ENCODE assay signal across 1 cellular context in the genomic region with DNA sequence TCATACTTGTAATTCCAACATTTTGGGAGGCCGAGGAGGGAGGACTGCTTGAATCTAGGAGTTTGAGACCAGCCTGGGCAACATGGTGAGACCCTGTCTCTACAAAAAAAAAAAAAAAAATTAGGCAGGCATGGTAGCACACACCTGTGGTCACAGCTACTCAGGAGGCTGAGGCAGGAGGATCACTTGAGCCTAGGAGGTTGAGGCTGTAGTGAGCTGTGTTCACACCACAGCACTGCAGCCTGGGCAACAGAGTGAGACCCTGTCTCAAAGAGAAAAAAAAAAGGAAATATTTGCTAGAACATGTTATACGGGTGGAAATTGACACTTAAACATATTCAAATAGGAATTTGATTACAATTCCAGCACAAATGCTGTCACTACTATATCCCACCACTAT.
TF ChIP-seq lines count a peak whose summit lies in the region.

No MANE protein-coding gene starts in this region.

TF ChIP-seq in K562, 482 proteins besides CTCF, POLR2A, EP300 and RAD21:
- TF ChIP-seq ZNF121 (CRISPR knock-in tag; conservative IDR thresholded peaks at IDR 0.05), result peak; percentile 87
- peak; percentile 37; the same call in 1 of the 2 replicates for TF ChIP-seq BCOR (IDR thresholded peaks at IDR 0.05)
